In genomic region chr19:50649433-50650391, GRCh38 we compare ENCODE assay signal across 1 cellular context.
TF ChIP-seq lines count a peak whose summit lies in the region.

C19orf81 (plus strand) TSS chr19:50649445; CDS start chr19:50649445, 0 bp downstream.

TF ChIP-seq in K562, 482 proteins besides CTCF, POLR2A, EP300 and RAD21 (continued from another document and continues in another):
- TF ChIP-seq PHF20 (IDR thresholded peaks at IDR 0.05; ENCODE audit: partially characterized antibody) = peak; percentile 50
- no peak for TF ChIP-seq CHD1 (IDR thresholded peaks at IDR 0.05; ENCODE audit: low read length)
- TF ChIP-seq TRIM25 (IDR thresholded peaks at IDR 0.05; ENCODE audit: borderline replicate concordance) = 0 out of 2 replicates have a peak, but pooled peaks have one; percentile 72
- TF ChIP-seq HDAC1 (IDR thresholded peaks at IDR 0.05) = peak in 1 of 2 experiments; percentile 69; a peak in 2 of 4 replicates
- no peak for TF ChIP-seq TCF7L2 (IDR thresholded peaks at IDR 0.05; ENCODE audit: low read depth, low read length)
- TF ChIP-seq CREB3L1 (IDR thresholded peaks at IDR 0.05; ENCODE audit: borderline replicate concordance, low read depth) = peak; percentile 79
- 0 out of 2 replicates have a peak, but pooled peaks have one; percentile 36 for TF ChIP-seq FOXJ2 (tag; IDR thresholded peaks at IDR 0.05)
- no peak for TF ChIP-seq GTF2E2 (tag; IDR thresholded peaks at IDR 0.05)
- peak; percentile 62 for TF ChIP-seq ASH1L (IDR thresholded peaks at IDR 0.05; ENCODE audit: borderline replicate concordance, low read depth, partially characterized antibody)
- peak; percentile 24; the same call in 1 of the 2 replicates for TF ChIP-seq CTBP1 (IDR thresholded peaks at IDR 0.05; ENCODE audit: borderline replicate concordance)
- TF ChIP-seq HBP1 (CRISPR knock-in tag; IDR thresholded peaks at IDR 0.05) = peak; percentile 81; the same call in 1 of the 2 replicates
- TF ChIP-seq ZKSCAN1 (IDR thresholded peaks at IDR 0.05; ENCODE audit: low read depth, low read length) = no peak
- TF ChIP-seq RBM22 (IDR thresholded peaks at IDR 0.05; ENCODE audit: low read depth, low read length, poor library complexity, severe bottlenecking) = no peak
- no peak for TF ChIP-seq NBN (IDR thresholded peaks at IDR 0.05; ENCODE audit: low read depth)
- TF ChIP-seq ARID4B (CRISPR knock-in tag; IDR thresholded peaks at IDR 0.05) = no peak
- no peak for TF ChIP-seq STAT6 (CRISPR knock-in tag; IDR thresholded peaks at IDR 0.05)
- 0 out of 4 replicates have a peak, but pooled peaks of 1 of the 2 experiments have one; percentile 59 for TF ChIP-seq BCLAF1 (IDR thresholded peaks at IDR 0.05; ENCODE audit: borderline replicate concordance in 1 of 2, control insufficient read depth in 1 of 2, low read depth in 2 of 2, low read length in 1 of 2)
- 0 out of 2 replicates have a peak, but pooled peaks have one; percentile 16 for TF ChIP-seq KHSRP (IDR thresholded peaks at IDR 0.05)
- no peak for TF ChIP-seq MCM2 (IDR thresholded peaks at IDR 0.05; ENCODE audit: low read depth)
- no peak for TF ChIP-seq ZBTB17 (CRISPR knock-in tag; IDR thresholded peaks at IDR 0.05)
- TF ChIP-seq REST (CRISPR knock-in tag; IDR thresholded peaks at IDR 0.05; ENCODE audit: low read depth) = 0 out of 2 replicates have a peak, but pooled peaks have one; percentile 17
- TF ChIP-seq ZSCAN29 (IDR thresholded peaks at IDR 0.05) = peak; percentile 38; the same call in 1 of the 2 replicates
- 0 out of 2 replicates have a peak, but pooled peaks have one; percentile 45 for TF ChIP-seq NFATC3 (IDR thresholded peaks at IDR 0.05)
- TF ChIP-seq SAP30 (IDR thresholded peaks at IDR 0.05; ENCODE audit: borderline replicate concordance, insufficient read depth, low read depth, low read length, poor library complexity, severe bottlenecking) = no peak
- TF ChIP-seq ATF4 (CRISPR knock-in tag; IDR thresholded peaks at IDR 0.05) = no peak
- TF ChIP-seq PTRF (tag; IDR thresholded peaks at IDR 0.05) = no peak
- TF ChIP-seq ZC3H8 (IDR thresholded peaks at IDR 0.05) = no peak
- TF ChIP-seq SMARCA5 (IDR thresholded peaks at IDR 0.05) = peak; percentile 79
- no peak for TF ChIP-seq HNRNPLL (IDR thresholded peaks at IDR 0.05; ENCODE audit: low read depth, low read length, poor library complexity, severe bottlenecking)
- peak; percentile 45 for TF ChIP-seq NFYB (IDR thresholded peaks at IDR 0.05; ENCODE audit: extremely low read depth, insufficient read length)
- TF ChIP-seq MYC (IDR thresholded peaks at IDR 0.05; ENCODE audit: low read depth, low read length) = 0 out of 2 replicates have a peak, but pooled peaks have one; percentile 8
- TF ChIP-seq MYC (CRISPR knock-in tag; IDR thresholded peaks at IDR 0.05; ENCODE audit: borderline replicate concordance, low read depth) = no peak
- TF ChIP-seq ZNF143 (CRISPR knock-in tag; IDR thresholded peaks at IDR 0.05) = peak; percentile 95
- peak; percentile 93 for TF ChIP-seq MBD2 (IDR thresholded peaks at IDR 0.05; ENCODE audit: borderline replicate concordance, low read depth)
- TF ChIP-seq FOXK2 (conservative IDR thresholded peaks at IDR 0.05 in 1 of 2, IDR thresholded peaks at IDR 0.05 in 1 of 2; ENCODE audit: low read depth in 2 of 2) = peak; percentile 58 to 65; a peak in 2 of 4 replicates
- peak; percentile 84 for TF ChIP-seq ZBTB26 (CRISPR knock-in tag; IDR thresholded peaks at IDR 0.05)
- TF ChIP-seq TSC22D4 (tag; IDR thresholded peaks at IDR 0.05) = no peak
- TF ChIP-seq NFRKB (IDR thresholded peaks at IDR 0.05; ENCODE audit: low read depth) = peak; percentile 65; the same call in 1 of the 2 replicates
- peak; percentile 57; the same call in 1 of the 2 replicates for TF ChIP-seq HDAC2 (IDR thresholded peaks at IDR 0.05)
- peak; percentile 23; the same call in 1 of the 2 replicates for TF ChIP-seq ATF7 (IDR thresholded peaks at IDR 0.05)
